34 cellular contexts compared by ENCODE assay signal in the genomic region with DNA sequence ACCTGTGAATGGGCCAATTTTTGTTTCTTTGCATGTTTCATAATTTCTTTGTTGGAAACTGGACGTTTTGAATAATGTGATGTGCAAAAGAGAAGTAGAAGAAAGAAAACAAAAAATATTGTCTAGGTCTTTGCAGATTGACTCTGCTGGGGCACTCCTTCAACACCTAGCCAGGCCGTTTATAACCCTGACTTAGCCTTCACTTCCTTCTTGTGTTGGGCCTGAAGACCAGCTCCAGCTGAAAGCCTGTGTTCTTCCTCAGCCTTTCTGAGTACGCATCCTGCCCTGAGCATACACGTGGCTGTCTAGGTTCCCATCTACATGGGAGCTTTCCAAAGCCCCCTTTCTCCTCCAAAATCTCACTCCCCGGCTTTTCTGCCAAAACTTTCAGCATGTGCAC.
"Had no signal": no experiment of that assay in that cellular context is flagged by ENCODE, and none has a peak within 500 bp of the region (broad histone marks: within the 10 kb centered on the region; RNA-seq: fewer than 3 reads in every experiment).

No MANE protein-coding gene starts in this region.

- FAIRE-seq: astrocyte, TTC549 had no signal

- H3K27me3 ChIP-seq: adrenal gland, body of pancreas, brain microvascular endothelial cell, breast epithelium had no signal

- H3K4me3 ChIP-seq: adrenal gland, body of pancreas, breast epithelium had no signal

- H3K4me1 ChIP-seq: adrenal gland, body of pancreas, breast epithelium had no signal

- H3K9me3 ChIP-seq: body of pancreas, breast epithelium had no signal

- H3K36me3 ChIP-seq: breast epithelium had no signal

- DNase-seq: activated B cell treated with CpG ODN at 0.5 μM for 24 hours; activated CD4-positive, alpha-beta memory T cell treated with anti-CD3 and anti-CD28 coated beads for 36 hours; activated CD4-positive, alpha-beta T cell treated with anti-CD3 and anti-CD28 coated beads for 4 hours; activated CD4-positive, alpha-beta T cell treated with anti-CD3 and anti-CD28 coated beads, Interleukin-2, amount 10 ng/mL, durations not matched to agents 24 days and 14 days; activated CD4-positive, alpha-beta T cell treated with anti-CD3 and anti-CD28 coated beads, Interleukin-2, amount 50 U/mL, for 1 hour; activated CD4-positive, alpha-beta T cell treated with anti-CD3 and anti-CD28 coated beads, Interleukin-2, amount 50 U/mL, for 4 hours; activated CD4-positive, CD25-positive, alpha-beta regulatory T cell treated with anti-CD3 and anti-CD28 coated beads, Interleukin-2, amount 50 U/mL, for 72 hours; activated CD8-positive, alpha-beta memory T cell treated with anti-CD3 and anti-CD28 coated beads, Interleukin-2, amount 50 U/mL, for 4 hours; activated CD8-positive, alpha-beta T cell treated with anti-CD3 and anti-CD28 coated beads for 36 hours; activated effector memory CD4-positive, alpha-beta T cell treated with anti-CD3 and anti-CD28 coated beads, Interleukin-2, amount 50 U/mL, for 16 hours; activated gamma-delta T cell treated with Interleukin-2 at 50 U/mL for 16 hours; activated naive CD4-positive, alpha-beta T cell; activated naive CD4-positive, alpha-beta T cell treated with anti-CD3 and anti-CD28 coated beads for 36 hours; activated naive CD4-positive, alpha-beta T cell treated with anti-CD3 and anti-CD28 coated beads, Interleukin-2, amount 50 U/mL, for 16 hours; activated naive CD8-positive, alpha-beta T cell treated with anti-CD3 and anti-CD28 coated beads for 36 hours; activated T-cell treated with anti-CD3 and anti-CD28 coated beads for 4 hours; activated T-cell treated with anti-CD3 and anti-CD28 coated beads, Interleukin-2, amount 50 U/mL, for 1 hour; activated T-cell treated with anti-CD3 and anti-CD28 coated beads, Interleukin-2, amount 50 U/mL, for 4 hours; activated T-cell treated with anti-CD3 and anti-CD28 coated beads, Interleukin-2, amount 50 U/mL, for 72 hours; adrenal gland; amniotic stem cell; aorta; body of pancreas; brain microvascular endothelial cell; central memory CD4-positive, alpha-beta T cell; T-helper 1 cell; T-helper 2 cell; T-helper 9 cell had no signal

- H3K27ac ChIP-seq: adrenal gland, body of pancreas, brain microvascular endothelial cell, breast epithelium, VCaP had no signal

- ATAC-seq: activated CD8-positive, alpha-beta T cell treated with anti-CD3 and anti-CD28 coated beads for 36 hours; activated naive CD4-positive, alpha-beta T cell treated with anti-CD3 and anti-CD28 coated beads, Interleukin-2, amount 50 U/mL, for 72 hours; activated T-cell treated with anti-CD3 and anti-CD28 coated beads, Interleukin-2, amount 50 U/mL, for 4 hours; activated T-cell treated with anti-CD3 and anti-CD28 coated beads, Interleukin-2, amount 50 U/mL, for 72 hours; activated T-helper 17 cell treated with anti-CD3 and anti-CD28 coated beads, Interleukin-2, amount 50 U/mL, for 72 hours; body of pancreas had no signal
